22 cellular contexts compared by ENCODE assay signal in the genomic region with DNA sequence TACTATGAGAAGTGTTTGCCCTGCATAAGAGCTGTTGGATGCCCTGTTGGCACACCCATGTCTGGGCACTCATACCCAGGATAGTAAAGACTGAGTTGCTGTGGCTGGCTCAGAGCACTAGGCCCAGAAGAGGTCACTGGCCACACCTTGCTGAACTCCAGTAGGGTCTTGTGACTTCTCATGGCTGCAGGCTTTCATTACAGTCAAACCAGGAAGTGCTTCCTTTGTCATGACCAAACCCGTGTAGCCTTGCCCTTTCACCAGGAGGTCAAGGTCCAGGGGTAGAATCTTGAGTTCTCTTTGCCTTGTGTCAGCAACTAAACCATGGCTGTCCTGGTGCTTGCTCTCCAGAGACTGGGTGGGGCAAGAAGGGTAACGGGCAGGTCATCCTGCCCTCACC. TPM values are rescaled to one million over a fixed set of nuclear protein-coding genes. Genes with fewer than 3 reads are reported as not detected.
DNase-seq lines count a peak whose midpoint lies in the region; ATAC-seq, FAIRE-seq and TF ChIP-seq lines count a peak whose summit lies in the region.
"Had no signal": no experiment of that assay in that cellular context is flagged by ENCODE, and none has a peak within 500 bp of the region (broad histone marks: within the 10 kb centered on the region; RNA-seq: fewer than 3 reads in every experiment).

No MANE protein-coding gene starts in this region.

- no peak overlapping the region for H3K4ac ChIP-seq in neuronal stem cell (ENCODE audit: low read length)

- TF ChIP-seq CTCF in foreskin fibroblast (IDR thresholded peaks at IDR 0.05; ENCODE audit: low read depth, low read length): no peak

- DNase-seq in GM18507 (ENCODE audit: extremely low spot score, insufficient read length, low read depth): peak; percentile 17
- DNase-seq in neuronal stem cell (ENCODE audit: low spot score): no peak
- DNase-seq in hippocampal formation (lab: John Stamatoyannopoulos, UW): no peak
- DNase-seq in foreskin fibroblast: no peak
- no peak for DNase-seq in H7
- DNase-seq in occipital lobe (lab: John Stamatoyannopoulos, UW): no peak
- DNase-seq: activated CD4-positive, alpha-beta memory T cell treated with anti-CD3 and anti-CD28 coated beads for 36 hours; activated T-cell treated with anti-CD3 and anti-CD28 coated beads, Interleukin-2, amount 50 U/mL, for 72 hours; AML-193; COR-L47; glutamatergic neuron; HFFc6; Karpas-422; naive B cell; NCI-H1105 treated with DMSO at 0.1 percent for 48 hours; NCI-H526 treated with DMSO at 0.1 percent for 48 hours; ovary; PC-3; SJCRH30; trophoblast cell had no signal

- H4K91ac ChIP-seq in neuronal stem cell (ENCODE audit: low read depth, low read length, poor library complexity): no peak overlapping the region

- H4K8ac ChIP-seq in neuronal stem cell (ENCODE audit: low read depth, low read length): no peak overlapping the region

- no peak overlapping the region for H3K14ac ChIP-seq in neuronal stem cell (ENCODE audit: low read length)

- H3K27me3 ChIP-seq in duodenal mucosa (ENCODE audit: control insufficient read depth in 1 of 2, insufficient read depth in 2 of 2, low read length in 2 of 2) (no peaks in the 10 kb centered on the region), neuronal stem cell (ENCODE audit: control insufficient read depth in 3 of 3, insufficient read depth in 3 of 3, low read depth in 1 of 3, low read length in 3 of 3) (no peaks in the 10 kb centered on the region), H7 (ENCODE audit: control insufficient read depth, insufficient read depth, low read length) (no peaks in the 10 kb centered on the region)
- H3K27me3 ChIP-seq: ovary, SJCRH30 had no signal

- no peaks in the 10 kb centered on the region for H3K79me1 ChIP-seq in neuronal stem cell (ENCODE audit: low read depth, low read length)

- peak; percentile 18 for FAIRE-seq in GM18507 (lab: Jason Lieb, UNC)

- H3K9me3 ChIP-seq in duodenal mucosa (ENCODE audit: control insufficient read depth in 1 of 2, low read length in 2 of 2): no peaks in the 10 kb centered on the region
- peaks cover 0 to 1% of the 10 kb centered on the region in 2 donors for H3K9me3 ChIP-seq in neuronal stem cell (replicated peaks in 1 of 2; ENCODE audit: control insufficient read depth in 2 of 2, insufficient read depth in 1 of 2, low read depth in 1 of 2, low read length in 2 of 2)
- H3K9me3 ChIP-seq: ovary, SJCRH30 had no signal

- H3K4me3 ChIP-seq in duodenal mucosa (ENCODE audit: low read depth in 1 of 2, low read length in 2 of 2): peak overlapping the region in 1 of 2 donors; percentile 6
- peak overlapping the region in 1 of 2 donors; percentile 58 for H3K4me3 ChIP-seq in neuronal stem cell (ENCODE audit: low read length in 2 of 2)
- no peak overlapping the region for H3K4me3 ChIP-seq in foreskin fibroblast (ENCODE audit: low read depth in 1 of 2, low read length in 2 of 2)
- no peak overlapping the region for H3K4me3 ChIP-seq in H7 (ENCODE audit: insufficient read depth, low read depth, low read length)
- H3K4me3 ChIP-seq: ovary, SJCRH30 had no signal

- no peak overlapping the region for H2AK5ac ChIP-seq in neuronal stem cell (ENCODE audit: low read depth, low read length)

- WGBS in neuronal stem cell (ENCODE audit: extremely low coverage in 2 of 2, insufficient read length in 2 of 2, insufficient replicate concordance in 1 of 2), 2 donors: no CpG with 5 or more reads among the region's 2 CpGs

- H2BK120ac ChIP-seq in neuronal stem cell (ENCODE audit: low read depth, low read length): no peak overlapping the region

- no peak overlapping the region for H3K4me2 ChIP-seq in neuronal stem cell (ENCODE audit: insufficient read depth, low read length, poor library complexity, severe bottlenecking)

- peak; percentile 44 for ATAC-seq in GM21737 (IDR thresholded peaks at IDR 0.05; ENCODE audit: unreplicated experiment)
- ATAC-seq: activated T-cell treated with anti-CD3 and anti-CD28 coated beads, Interleukin-2, amount 50 U/mL, for 72 hours; PC-3 had no signal

- no peak overlapping the region for H3K9ac ChIP-seq in duodenal mucosa (ENCODE audit: low read depth in 1 of 2, low read length in 2 of 2)
- H3K9ac ChIP-seq in neuronal stem cell (ENCODE audit: low read depth, low read length, poor library complexity): no peak overlapping the region

- no peaks in the 10 kb centered on the region for H3K36me3 ChIP-seq in duodenal mucosa (ENCODE audit: control insufficient read depth in 1 of 2, insufficient read depth in 2 of 2, low read length in 2 of 2)
- no peaks in the 10 kb centered on the region for H3K36me3 ChIP-seq in neuronal stem cell (replicated peaks in 1 of 2; ENCODE audit: control insufficient read depth in 2 of 2, insufficient read depth in 2 of 2, low read length in 2 of 2)
- H3K36me3 ChIP-seq in H7 (replicated peaks; ENCODE audit: control insufficient read depth, insufficient read depth, low read length): no peaks in the 10 kb centered on the region
- H3K36me3 ChIP-seq: ovary, SJCRH30 had no signal

- peaks cover 20 to 36% of the 10 kb centered on the region in 2 donors for H3K4me1 ChIP-seq in duodenal mucosa (ENCODE audit: control insufficient read depth in 1 of 2, insufficient read depth in 2 of 2, low read length in 2 of 2)
- peaks cover 0 to 3% of the 10 kb centered on the region in 2 donors for H3K4me1 ChIP-seq in neuronal stem cell (ENCODE audit: control insufficient read depth in 2 of 2, insufficient read depth in 1 of 2, low read depth in 1 of 2, low read length in 2 of 2)
- H3K4me1 ChIP-seq: SJCRH30 had no signal

- H2BK5ac ChIP-seq in neuronal stem cell (ENCODE audit: low read length): no peak overlapping the region

- H2BK15ac ChIP-seq in neuronal stem cell (ENCODE audit: low read length): no peak overlapping the region

- peak overlapping the region; percentile 15 for H2AFZ ChIP-seq in neuronal stem cell (ENCODE audit: low read length)

- H3K23ac ChIP-seq in neuronal stem cell (ENCODE audit: low read depth, low read length, poor library complexity): no peak overlapping the region

- H2BK12ac ChIP-seq in neuronal stem cell (ENCODE audit: low read length): no peak overlapping the region

- no peak overlapping the region for H3K18ac ChIP-seq in neuronal stem cell (ENCODE audit: low read length)

- H3K27ac ChIP-seq in duodenal mucosa (ENCODE audit: low read depth, low read length) (peak overlapping the region; percentile 39), neuronal stem cell (replicated peaks; ENCODE audit: low read length) (no peak overlapping the region)
- H3K27ac ChIP-seq: ovary, SJCRH30 had no signal

RNA-seq across cellular contexts. Expression of gene CD164, which starts 49.5 kb away (rescaled TPM):
- 92.4 TPM for polyA plus RNA-seq in neuronal stem cell (2013, experiment 1 of 2)
- 94.2 TPM for polyA plus RNA-seq in neuronal stem cell (2013, experiment 2 of 2)
- 79.0 and 84.7 TPM in 2 replicates for total RNA-seq in H7 (2014; rRNA removed; shearing (Covaris generic))
- total RNA-seq in occipital lobe: 67.1 TPM
